ENCODE assay signal across 33 cellular contexts in the genomic region with DNA sequence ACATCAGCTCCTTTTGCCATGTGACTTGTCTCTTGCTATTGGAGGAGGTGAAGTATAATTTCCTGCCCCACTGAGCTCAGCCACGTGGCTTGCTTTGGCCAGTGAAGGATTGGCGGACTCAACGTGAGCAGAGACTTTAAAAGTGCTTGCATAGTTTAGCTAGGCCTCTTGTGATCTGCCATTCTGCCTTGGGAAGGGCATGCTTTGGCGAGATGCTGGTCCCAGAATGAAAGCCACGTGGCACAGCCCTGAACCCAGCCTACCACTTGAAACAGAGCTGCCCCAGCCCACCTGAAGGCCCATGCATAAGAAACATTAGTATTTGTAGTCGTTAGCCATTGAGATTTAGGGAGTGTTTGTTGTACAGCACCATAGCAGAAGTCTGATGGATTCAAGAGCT.
"Had no signal": no experiment of that assay in that cellular context is flagged by ENCODE, and none has a peak within 500 bp of the region (broad histone marks: within the 10 kb centered on the region; RNA-seq: fewer than 3 reads in every experiment).

No MANE protein-coding gene starts in this region.

- DNase-seq: activated B cell treated with CpG ODN at 0.5 μM for 24 hours; activated CD4-positive, alpha-beta memory T cell treated with anti-CD3 and anti-CD28 coated beads for 36 hours; activated CD4-positive, alpha-beta T cell treated with anti-CD3 and anti-CD28 coated beads for 4 hours; activated CD4-positive, alpha-beta T cell treated with anti-CD3 and anti-CD28 coated beads, Interleukin-2, amount 10 ng/mL, durations not matched to agents 24 days and 14 days; activated CD4-positive, alpha-beta T cell treated with anti-CD3 and anti-CD28 coated beads, Interleukin-2, amount 50 U/mL, for 1 hour; activated CD4-positive, alpha-beta T cell treated with anti-CD3 and anti-CD28 coated beads, Interleukin-2, amount 50 U/mL, for 4 hours; activated CD4-positive, CD25-positive, alpha-beta regulatory T cell treated with anti-CD3 and anti-CD28 coated beads, Interleukin-2, amount 50 U/mL, for 72 hours; activated CD8-positive, alpha-beta memory T cell treated with anti-CD3 and anti-CD28 coated beads, Interleukin-2, amount 50 U/mL, for 4 hours; activated CD8-positive, alpha-beta T cell treated with anti-CD3 and anti-CD28 coated beads for 36 hours; activated effector memory CD4-positive, alpha-beta T cell treated with anti-CD3 and anti-CD28 coated beads, Interleukin-2, amount 50 U/mL, for 16 hours; activated naive CD4-positive, alpha-beta T cell treated with anti-CD3 and anti-CD28 coated beads, Interleukin-2, amount 10 ng/mL, durations not matched to agents 7 days and 5 days; activated naive CD4-positive, alpha-beta T cell treated with Interleukin-2 at 50 U/mL for 16 hours; activated naive CD8-positive, alpha-beta T cell treated with anti-CD3 and anti-CD28 coated beads, Interleukin-2, amount 10 ng/mL, durations not matched to agents 7 days and 5 days; activated naive CD8-positive, alpha-beta T cell treated with anti-CD3 and anti-CD28 coated beads, Interleukin-2, amount 50 U/mL, for 24 hours; activated T-cell treated with anti-CD3 and anti-CD28 coated beads for 4 hours; activated T-cell treated with anti-CD3 and anti-CD28 coated beads, Interleukin-2, amount 50 U/mL, for 1 hour; activated T-cell treated with anti-CD3 and anti-CD28 coated beads, Interleukin-2, amount 50 U/mL, for 4 hours; activated T-cell treated with anti-CD3 and anti-CD28 coated beads, Interleukin-2, amount 50 U/mL, for 72 hours; caudate nucleus; cerebellar nuclear complex; T-cell; T-helper 17 cell; T-helper 9 cell had no signal

- H3K27ac ChIP-seq: ascending aorta, cardiac muscle cell, VCaP had no signal

- H3K4me3 ChIP-seq: ascending aorta, cardiac muscle cell had no signal

- H3K36me3 Mint-ChIP-seq: activated naive CD4-positive, alpha-beta T cell treated with anti-CD3 and anti-CD28 coated beads, Interleukin-2, amount 10 ng/mL, durations not matched to agents 7 days and 5 days; activated naive CD4-positive, alpha-beta T cell treated with anti-CD3 and anti-CD28 coated beads, Interleukin-2, amount 50 U/mL, for 24 hours; activated naive CD8-positive, alpha-beta T cell; activated naive CD8-positive, alpha-beta T cell treated with anti-CD3 and anti-CD28 coated beads, Interleukin-2, amount 10 ng/mL, durations not matched to agents 7 days and 5 days; brain; T-cell had no signal

- H3K4me1 ChIP-seq: ascending aorta had no signal

- H3K9me3 Mint-ChIP-seq: activated CD4-positive, alpha-beta T cell treated with anti-CD3 and anti-CD28 coated beads, Interleukin-2, amount 10 ng/mL, durations not matched to agents 24 days and 14 days; activated CD8-positive, alpha-beta T cell treated with anti-CD3 and anti-CD28 coated beads for 36 hours; activated naive CD4-positive, alpha-beta T cell treated with anti-CD3 and anti-CD28 coated beads, Interleukin-2, amount 10 ng/mL, durations not matched to agents 7 days and 5 days; activated naive CD4-positive, alpha-beta T cell treated with anti-CD3 and anti-CD28 coated beads, Interleukin-2, amount 50 U/mL, for 24 hours; activated naive CD8-positive, alpha-beta T cell treated with anti-CD3 and anti-CD28 coated beads, Interleukin-2, amount 10 ng/mL, durations not matched to agents 7 days and 5 days; activated naive CD8-positive, alpha-beta T cell treated with anti-CD3 and anti-CD28 coated beads, Interleukin-2, amount 50 U/mL, for 24 hours; activated T-helper 1 cell treated with anti-CD3 and anti-CD28 coated beads, Interleukin-12 subunit alpha, Interleukin-12 subunit beta, Interleukin-2, Interleukin-4 antibody, amounts not matched to agents 30 ng/mL and 10 ng/mL and 1 ng/mL, durations not matched to agents 14 hours and 24 hours and 36 hours; activated T-helper 17 cell treated with anti-CD3 and anti-CD28 coated beads, Interleukin-2, amount 50 U/mL, for 72 hours; central memory CD8-positive, alpha-beta T cell; T-helper 2 cell treated with Interferon-gamma antibody and Interleukin-4, amounts not matched to agents 5 μg/mL and 100 μg/mL, for 36 hours had no signal

- ATAC-seq: activated CD8-positive, alpha-beta T cell treated with anti-CD3 and anti-CD28 coated beads for 36 hours; activated naive CD8-positive, alpha-beta T cell treated with anti-CD3 and anti-CD28 coated beads, Interleukin-2, amount 50 U/mL, for 24 hours; activated T-cell treated with anti-CD3 and anti-CD28 coated beads, Interleukin-2, amount 50 U/mL, for 4 hours; activated T-cell treated with anti-CD3 and anti-CD28 coated beads, Interleukin-2, amount 50 U/mL, for 72 hours; activated T-helper 17 cell treated with anti-CD3 and anti-CD28 coated beads, Interleukin-2, amount 50 U/mL, for 72 hours; T-cell; T-helper 17 cell had no signal

- H3K4me1 Mint-ChIP-seq: activated B cell treated with CpG ODN at 0.5 μM for 24 hours; activated CD4-positive, alpha-beta T cell treated with anti-CD3 and anti-CD28 coated beads, Interleukin-2, amount 10 ng/mL, durations not matched to agents 24 days and 14 days; activated naive CD4-positive, alpha-beta T cell treated with anti-CD3 and anti-CD28 coated beads, Interleukin-2, amount 10 ng/mL, durations not matched to agents 7 days and 5 days; activated naive CD4-positive, alpha-beta T cell treated with anti-CD3 and anti-CD28 coated beads, Interleukin-2, amount 50 U/mL, for 24 hours; activated naive CD8-positive, alpha-beta T cell treated with anti-CD3 and anti-CD28 coated beads, Interleukin-2, amount 10 ng/mL, durations not matched to agents 7 days and 5 days; activated naive CD8-positive, alpha-beta T cell treated with anti-CD3 and anti-CD28 coated beads, Interleukin-2, amount 50 U/mL, for 24 hours; activated T-helper 17 cell treated with anti-CD3 and anti-CD28 coated beads, Interleukin-2, amount 50 U/mL, for 72 hours; central memory CD8-positive, alpha-beta T cell; T-cell; T-helper 17 cell had no signal

- H3K27me3 Mint-ChIP-seq: activated CD4-positive, alpha-beta T cell treated with anti-CD3 and anti-CD28 coated beads, Interleukin-2, amount 10 ng/mL, durations not matched to agents 24 days and 14 days; activated naive CD4-positive, alpha-beta T cell treated with anti-CD3 and anti-CD28 coated beads, Interleukin-2, amount 50 U/mL, for 24 hours had no signal

- H3K27me3 ChIP-seq: ascending aorta, cardiac muscle cell had no signal

- H3K9me3 ChIP-seq: ascending aorta had no signal

- H3K4me3 Mint-ChIP-seq: activated B cell treated with CpG ODN at 0.5 μM for 24 hours; activated CD4-positive, alpha-beta memory T cell treated with anti-CD3 and anti-CD28 coated beads for 36 hours; activated CD4-positive, alpha-beta T cell treated with anti-CD3 and anti-CD28 coated beads, Interleukin-2, amount 10 ng/mL, durations not matched to agents 24 days and 14 days; activated CD8-positive, alpha-beta T cell treated with anti-CD3 and anti-CD28 coated beads for 36 hours; activated naive CD4-positive, alpha-beta T cell treated with anti-CD3 and anti-CD28 coated beads, Interleukin-2, amount 10 ng/mL, durations not matched to agents 7 days and 5 days; activated naive CD4-positive, alpha-beta T cell treated with anti-CD3 and anti-CD28 coated beads, Interleukin-2, amount 50 U/mL, for 24 hours; activated naive CD8-positive, alpha-beta T cell; activated naive CD8-positive, alpha-beta T cell treated with anti-CD3 and anti-CD28 coated beads, Interleukin-2, amount 10 ng/mL, durations not matched to agents 7 days and 5 days; activated naive CD8-positive, alpha-beta T cell treated with anti-CD3 and anti-CD28 coated beads, Interleukin-2, amount 50 U/mL, for 24 hours; activated T-cell treated with anti-CD3 and anti-CD28 coated beads, Interleukin-2, amount 50 U/mL, for 4 hours; activated T-cell treated with anti-CD3 and anti-CD28 coated beads, Interleukin-2, amount 50 U/mL, for 72 hours; activated T-helper 1 cell treated with anti-CD3 and anti-CD28 coated beads, Interleukin-12 subunit alpha, Interleukin-12 subunit beta, Interleukin-2, Interleukin-4 antibody, amounts not matched to agents 30 ng/mL and 10 ng/mL and 1 ng/mL, durations not matched to agents 14 hours and 24 hours and 36 hours; activated T-helper 17 cell treated with anti-CD3 and anti-CD28 coated beads, Interleukin-2, amount 50 U/mL, for 72 hours; brain; central memory CD8-positive, alpha-beta T cell; T-cell; T-helper 17 cell; T-helper 2 cell treated with Interferon-gamma antibody and Interleukin-4, amounts not matched to agents 5 μg/mL and 100 μg/mL, for 36 hours had no signal

- H3K36me3 ChIP-seq: ascending aorta, cardiac muscle cell had no signal

- H3K27ac Mint-ChIP-seq: activated B cell treated with CpG ODN at 0.5 μM for 24 hours; activated CD4-positive, alpha-beta memory T cell treated with anti-CD3 and anti-CD28 coated beads for 36 hours; activated CD4-positive, alpha-beta T cell treated with anti-CD3 and anti-CD28 coated beads, Interleukin-2, amount 10 ng/mL, durations not matched to agents 24 days and 14 days; activated CD8-positive, alpha-beta T cell treated with anti-CD3 and anti-CD28 coated beads for 36 hours; activated naive CD4-positive, alpha-beta T cell treated with anti-CD3 and anti-CD28 coated beads, Interleukin-2, amount 10 ng/mL, durations not matched to agents 7 days and 5 days; activated naive CD4-positive, alpha-beta T cell treated with anti-CD3 and anti-CD28 coated beads, Interleukin-2, amount 50 U/mL, for 24 hours; activated naive CD8-positive, alpha-beta T cell; activated naive CD8-positive, alpha-beta T cell treated with anti-CD3 and anti-CD28 coated beads, Interleukin-2, amount 10 ng/mL, durations not matched to agents 7 days and 5 days; activated naive CD8-positive, alpha-beta T cell treated with anti-CD3 and anti-CD28 coated beads, Interleukin-2, amount 50 U/mL, for 24 hours; activated T-cell treated with anti-CD3 and anti-CD28 coated beads, Interleukin-2, amount 50 U/mL, for 72 hours; activated T-helper 17 cell treated with anti-CD3 and anti-CD28 coated beads, Interleukin-2, amount 50 U/mL, for 72 hours; T-cell; T-helper 2 cell treated with Interferon-gamma antibody and Interleukin-4, amounts not matched to agents 5 μg/mL and 100 μg/mL, for 36 hours had no signal
